ENCODE assay signal across 8 cellular contexts in genomic region chr16:68022278-68022727, GRCh38. TPM values are rescaled to one million over a fixed set of nuclear protein-coding genes. Genes with fewer than 3 reads are reported as not detected.
DNase-seq lines count a peak whose midpoint lies in the region; ATAC-seq and TF ChIP-seq lines count a peak whose summit lies in the region.

No MANE protein-coding gene starts in this region.

- H3K4me3 ChIP-seq in DOHH2 (ENCODE audit: low read length) (peak overlapping the region; percentile 95), astrocyte of the cerebellum (ENCODE audit: low read depth, low read length) (peak overlapping the region; percentile 98), liver (ENCODE audit: low read depth in 1 of 3, low read length in 3 of 3) (peak overlapping the region; percentile 82 to 95 (median 91)), tibial artery (peak overlapping the region; percentile 73 to 99)

- WGBS in liver = 14% methylated on average over 19 of the region's 19 CpGs

- intact Hi-C loops in tibial artery (cut with DNase I; ENCODE audit: low total_unique reads) = no loop called here

- peaks cover 55% of the 10 kb centered on the region for H3K79me2 ChIP-seq in DOHH2 (ENCODE audit: control insufficient read depth, low read length)

- H4K20me1 ChIP-seq in DOHH2 (ENCODE audit: control insufficient read depth, insufficient read depth, low read depth, low read length) = peaks cover 5% of the 10 kb centered on the region; the same call in 1 of the 2 replicates

- H3F3A ChIP-seq in DOHH2 (ENCODE audit: control insufficient read depth, insufficient read depth) = 0 out of 2 replicates have a peak, but pooled peaks cover 3% of the 10 kb centered on the region

- peak overlapping the region in 1 of 2 donors; percentile 83 for H3K9ac ChIP-seq in liver (ENCODE audit: low read depth in 1 of 2, low read length in 2 of 2)

- no peaks in the 10 kb centered on the region for H3K9me2 ChIP-seq in DOHH2 (replicated peaks; ENCODE audit: control insufficient read depth, low read length)

- in situ Hi-C loops in astrocyte of the cerebellum (cut with HindIII; ENCODE audit: low sequenced_read_pairs) = loop anchor here (25.0 kb wide), 1 partner anchor 110 kb away; no protein-coding TSS in a partner anchor

- H3K4me2 ChIP-seq in DOHH2 (ENCODE audit: low read length) = peak overlapping the region; percentile 98

- ATAC-seq in HG03196 (IDR thresholded peaks at IDR 0.05; ENCODE audit: unreplicated experiment) (peak; percentile 14), GM21717 (IDR thresholded peaks at IDR 0.05; ENCODE audit: unreplicated experiment) (no peak)

- DNase-seq in astrocyte of the cerebellum (ENCODE audit: low read depth) = no peak
- DNase-seq in tibial artery = no peak
- DNase-seq in Ammon's horn (ENCODE audit: low spot score) = no peak
- DNase-seq in NCI-H69 (lab: John Stamatoyannopoulos, UW) = no peak

- no peaks in the 10 kb centered on the region for H3K27me3 ChIP-seq in DOHH2 (ENCODE audit: control insufficient read depth, low read length)
- no peaks in the 10 kb centered on the region for H3K27me3 ChIP-seq in liver (ENCODE audit: control insufficient read depth in 4 of 4, insufficient read depth in 4 of 4, low read length in 3 of 4)
- no peaks in the 10 kb centered on the region for H3K27me3 ChIP-seq in tibial artery

- H3K9me3 ChIP-seq in DOHH2 (ENCODE audit: control insufficient read depth, insufficient read depth, low read length) (no peaks in the 10 kb centered on the region), liver (ENCODE audit: control insufficient read depth in 4 of 4, low read length in 3 of 4) (no peaks in the 10 kb centered on the region), tibial artery (no peaks in the 10 kb centered on the region)

- H3K27ac ChIP-seq in DOHH2 (ENCODE audit: low read depth, low read length) = peak overlapping the region; percentile 36; the same call in 1 of the 2 replicates
- H3K27ac ChIP-seq in liver (ENCODE audit: low read depth in 1 of 2, low read length in 2 of 2) = peak overlapping the region; percentile 77
- H3K27ac ChIP-seq in tibial artery = peak overlapping the region; percentile 79 to 84

- no peak for TF ChIP-seq RAD21 in liver (IDR thresholded peaks at IDR 0.05)

- peaks cover 46% of the 10 kb centered on the region for H3K36me3 ChIP-seq in DOHH2 (ENCODE audit: control insufficient read depth, low read length)
- H3K36me3 ChIP-seq in liver (ENCODE audit: control insufficient read depth in 4 of 4, insufficient read depth in 3 of 4, low read depth in 1 of 4, low read length in 3 of 4) = peaks cover 0 to 2% (median 0%) of the 10 kb centered on the region in 4 donors
- peaks cover 0 to 8% (median 0%) of the 10 kb centered on the region in 3 donors for H3K36me3 ChIP-seq in tibial artery

- H3K4me1 ChIP-seq in DOHH2 (ENCODE audit: control insufficient read depth, low read length) = peaks cover 23% of the 10 kb centered on the region
- peaks cover 6 to 27% (median 24%) of the 10 kb centered on the region in 4 donors for H3K4me1 ChIP-seq in liver (ENCODE audit: control insufficient read depth in 4 of 4, insufficient read depth in 4 of 4, low read length in 3 of 4)
- peaks cover 3 to 29% (median 19%) of the 10 kb centered on the region in 4 donors for H3K4me1 ChIP-seq in tibial artery

- TF ChIP-seq CTCF in DOHH2 (IDR thresholded peaks at IDR 0.05; ENCODE audit: low read depth, low read length, poor library complexity, severe bottlenecking) = no peak
- no peak for TF ChIP-seq CTCF in astrocyte of the cerebellum (IDR thresholded peaks at IDR 0.05; ENCODE audit: low read depth, low read length, missing control alignments)
- no peak for TF ChIP-seq CTCF in liver (IDR thresholded peaks at IDR 0.05; ENCODE audit: low read depth, low read length, missing input control)
- TF ChIP-seq CTCF in tibial artery (IDR thresholded peaks at IDR 0.05) = no peak

TF ChIP-seq in liver, 16 proteins besides CTCF, POLR2A, EP300 and RAD21:
- TF ChIP-seq JUND (IDR thresholded peaks at IDR 0.05) = no peak

RNA-seq across cellular contexts. Expression of gene DDX28, which starts 0.7 kb away (rescaled TPM):
- total RNA-seq in liver = 1 to 10 TPM; 7.6 to 8.4 TPM
- 10 to 100 TPM in 1 of 2 donors, 1 to 10 TPM in 1; 8.4 to 11.6 TPM for polyA plus RNA-seq in liver

RNA-seq across cellular contexts. Expression of gene DUS2, which starts 0.8 kb away (rescaled TPM):
- 10 to 100 TPM in 1 of 2 donors, 1 to 10 TPM in 1; 7.2 to 10.7 TPM for total RNA-seq in liver
- 1 to 10 TPM; 6.9 to 8.6 TPM for polyA plus RNA-seq in liver

RNA-seq across cellular contexts. Expression of gene DPEP2NB, which starts 6.6 kb away (rescaled TPM):
- not detected for total RNA-seq in liver
- not detected for polyA plus RNA-seq in liver

RNA-seq across cellular contexts. Expression of gene DPEP2, which starts 23.0 kb away (rescaled TPM):
- 1 to 10 TPM; 1.9 to 2.4 TPM for total RNA-seq in liver
- 1 to 10 TPM; 1.4 to 1.9 TPM for polyA plus RNA-seq in liver

RNA-seq across cellular contexts. Expression of gene DPEP3, which starts 42.0 kb away (rescaled TPM):
- under 1 TPM; 0.08 to 0.37 TPM for total RNA-seq in liver
- under 1 TPM in 1 of 2 donors, not detected in 1; 0.22 TPM for polyA plus RNA-seq in liver
